Comparison of ENCODE assay signal across 24 cellular contexts in the genomic region with DNA sequence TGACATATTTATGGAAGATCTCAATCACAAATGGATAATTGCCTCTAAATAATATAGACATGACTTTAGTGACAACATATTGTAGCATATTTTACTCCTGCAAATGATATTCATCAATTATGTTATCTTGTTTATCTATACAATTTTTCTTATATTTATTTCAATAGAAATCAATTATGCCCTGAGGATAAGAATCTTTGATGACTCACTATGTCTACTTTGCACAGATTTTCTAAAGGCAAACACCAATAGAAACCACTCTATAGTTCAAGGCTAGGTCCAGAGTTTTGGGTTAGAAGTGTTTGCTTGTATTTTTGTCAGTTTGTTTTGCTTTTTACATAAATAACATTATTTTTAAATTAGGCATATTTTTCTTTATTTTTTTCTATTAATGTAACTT.
A peak's percentile ranks its signal among the peaks of the same experiment; 100 is the strongest.
DNase-seq lines count a peak whose midpoint lies in the region; ATAC-seq, FAIRE-seq and TF ChIP-seq lines count a peak whose summit lies in the region.
"Had no signal": no experiment of that assay in that cellular context is flagged by ENCODE, and none has a peak within 500 bp of the region (broad histone marks: within the 10 kb centered on the region; RNA-seq: fewer than 3 reads in every experiment).

No MANE protein-coding gene starts in this region.

- H3K27ac ChIP-seq in SK-N-SH (ENCODE audit: low read depth in 2 of 2, low read length in 1 of 2) (peak overlapping the region in 1 of 2 experiments; percentile 34; a peak in 2 of 4 replicates), endothelial cell of umbilical vein (ENCODE audit: insufficient read depth, low read depth, low read length) (no peak overlapping the region)
- H3K27ac ChIP-seq: 22Rv1; BLaER1 treated with 17β-estradiol and CSF1 and Interleukin-3, amounts not matched to agents 10 nM and 100 nM; GM23248 had no signal

- TF ChIP-seq POLR2A in endothelial cell of umbilical vein (IDR thresholded peaks at IDR 0.05; ENCODE audit: low read depth, low read length): no peak

- H3K27me3 Mint-ChIP-seq in nephron (ENCODE audit: low read depth): no peaks in the 10 kb centered on the region
- H3K27me3 Mint-ChIP-seq: B cell; CD4-positive, alpha-beta T cell; CD8-positive, alpha-beta memory T cell had no signal

- no peaks in the 10 kb centered on the region for H3K9me1 ChIP-seq in endothelial cell of umbilical vein (replicated peaks; ENCODE audit: control insufficient read depth, extremely low read depth, insufficient read depth, low read length)

- TF ChIP-seq CTCF in SK-N-SH (IDR thresholded peaks at IDR 0.05) (no peak), endothelial cell of umbilical vein (IDR thresholded peaks at IDR 0.05; ENCODE audit: extremely low read depth in 1 of 2, insufficient read depth in 1 of 2, low read depth in 1 of 2, low read length in 2 of 2) (no peak), nephron (IDR thresholded peaks at IDR 0.05; ENCODE audit: unreplicated experiment in 3 of 3) (no peak), BE2C (IDR thresholded peaks at IDR 0.05; ENCODE audit: low read depth, low read length) (no peak)

- CTCF ChIA-PET in SK-N-SH (lab: Yijun Ruan, JAX) (no interaction called here), endothelial cell of umbilical vein (lab: Charles Lee) (no interaction called here)

- H4K20me1 ChIP-seq in SK-N-SH (ENCODE audit: insufficient read depth) (no peaks in the 10 kb centered on the region), endothelial cell of umbilical vein (replicated peaks; ENCODE audit: control insufficient read depth, extremely low read depth, insufficient read depth, low read length) (no peaks in the 10 kb centered on the region)
- H4K20me1 ChIP-seq: BLaER1 treated with 17β-estradiol and CSF1 and Interleukin-3, amounts not matched to agents 10 nM and 100 nM had no signal

- FAIRE-seq in endothelial cell of umbilical vein (lab: Jason Lieb, UNC): no peak
- FAIRE-seq: D721Med, GM12891, GM18507, H1 had no signal

- no peak overlapping the region for H3K4me3 Mint-ChIP-seq in nephron
- H3K4me3 Mint-ChIP-seq: B cell; CD14-positive monocyte; CD4-positive, alpha-beta T cell; CD8-positive, alpha-beta memory T cell had no signal

- ATAC-seq in GM18868 (IDR thresholded peaks at IDR 0.05; ENCODE audit: unreplicated experiment): no peak
- no peak for ATAC-seq in HG02870 (IDR thresholded peaks at IDR 0.05; ENCODE audit: unreplicated experiment)

- H3K9me3 ChIP-seq in SK-N-SH (no peaks in the 10 kb centered on the region), endothelial cell of umbilical vein (replicated peaks; ENCODE audit: control insufficient read depth, insufficient read depth, low read length) (no peaks in the 10 kb centered on the region), BE2C (peaks cover 5% of the 10 kb centered on the region; the same call in 1 of the 2 replicates)
- H3K9me3 ChIP-seq: BLaER1 treated with 17β-estradiol and CSF1 and Interleukin-3, amounts not matched to agents 10 nM and 100 nM had no signal

- no peak for TF ChIP-seq RAD21 in SK-N-SH (IDR thresholded peaks at IDR 0.05; ENCODE audit: low read length)

- H2AFZ ChIP-seq in SK-N-SH (ENCODE audit: low read depth) (no peak overlapping the region), endothelial cell of umbilical vein (ENCODE audit: low read depth, low read length) (no peak overlapping the region)
- H2AFZ ChIP-seq: GM23248 had no signal

- peaks cover 4% of the 10 kb centered on the region for H3K9me3 Mint-ChIP-seq in nephron

- peaks cover 6% of the 10 kb centered on the region for H3K36me3 Mint-ChIP-seq in nephron (ENCODE audit: low read depth)
- H3K36me3 Mint-ChIP-seq: CD14-positive monocyte; CD8-positive, alpha-beta memory T cell had no signal

- H3F3A ChIP-seq in SK-N-SH (replicated peaks; ENCODE audit: insufficient read depth): peaks cover 11% of the 10 kb centered on the region

- H3K79me2 ChIP-seq in SK-N-SH (ENCODE audit: insufficient read depth) (no peaks in the 10 kb centered on the region), endothelial cell of umbilical vein (ENCODE audit: control insufficient read depth, insufficient read depth, low read length) (no peaks in the 10 kb centered on the region)

- H3K4me1 ChIP-seq in SK-N-SH (ENCODE audit: control insufficient read depth in 1 of 2, insufficient read depth in 2 of 2, low read depth in 1 of 2, low read length in 1 of 2) (peaks cover 0 to 17% of the 10 kb centered on the region in 2 experiments; a peak in 2 of 4 replicates), endothelial cell of umbilical vein (ENCODE audit: control insufficient read depth, extremely low read depth, insufficient read depth, low read length) (peaks cover 8% of the 10 kb centered on the region), BE2C (peaks cover 8% of the 10 kb centered on the region)
- H3K4me1 ChIP-seq: BLaER1 treated with 17β-estradiol and CSF1 and Interleukin-3, amounts not matched to agents 10 nM and 100 nM had no signal

- dilution Hi-C loops in endothelial cell of umbilical vein (cut with MboI; ENCODE audit: extremely low pct_ligation_motif_present, low sequenced_read_pairs): no loop called here

- peak; percentile 10 for DNase-seq in ELR (ENCODE audit: low read depth)
- no peak for DNase-seq in SK-N-SH
- no peak for DNase-seq in endothelial cell of umbilical vein (ENCODE audit: low read depth, low spot score)
- no peak for DNase-seq in BE2C
- DNase-seq: CD4-positive, alpha-beta T cell; CD8-positive, alpha-beta memory T cell; DMS 273 treated with DMSO at 0.1 percent for 48 hours; DMS79; EL; GF-D8; GM23248; H7; HCEC 1CT had no signal

- POLR2A ChIA-PET in SK-N-SH (lab: Yijun Ruan, JAX): no interaction called here
- POLR2A ChIA-PET in endothelial cell of umbilical vein (lab: Charles Lee): no interaction called here

- H3K9me2 ChIP-seq in SK-N-SH: no peaks in the 10 kb centered on the region

- no TSS peak for BruUV-seq in endothelial cell of umbilical vein (replicated peaks; lab: Mats Ljungman, UMichigan)

- H3K36me3 ChIP-seq in SK-N-SH (replicated peaks in 1 of 2; ENCODE audit: control insufficient read depth in 1 of 2, insufficient read depth in 2 of 2, low read length in 1 of 2) (no peaks in the 10 kb centered on the region), endothelial cell of umbilical vein (ENCODE audit: control insufficient read depth in 2 of 2, extremely low read depth in 1 of 2, insufficient read depth in 2 of 2, low read length in 2 of 2) (no peaks in the 10 kb centered on the region), BE2C (peaks cover 4% of the 10 kb centered on the region)
- H3K36me3 ChIP-seq: BLaER1 treated with 17β-estradiol and CSF1 and Interleukin-3, amounts not matched to agents 10 nM and 100 nM had no signal

- TF ChIP-seq EP300 in SK-N-SH (IDR thresholded peaks at IDR 0.05; ENCODE audit: borderline replicate concordance in 1 of 2, low read depth in 1 of 2, low read length in 1 of 2): no peak

- H3K9ac ChIP-seq in SK-N-SH: no peak overlapping the region
- no peak overlapping the region for H3K9ac ChIP-seq in endothelial cell of umbilical vein (replicated peaks; ENCODE audit: extremely low read depth, insufficient read depth, low read length)
- H3K9ac ChIP-seq: BLaER1 treated with 17β-estradiol and CSF1 and Interleukin-3, amounts not matched to agents 10 nM and 100 nM; GM23248 had no signal

- peaks cover 32% of the 10 kb centered on the region for H3K4me1 Mint-ChIP-seq in nephron
- H3K4me1 Mint-ChIP-seq: B cell; CD14-positive monocyte; CD8-positive, alpha-beta memory T cell had no signal

- peak overlapping the region; percentile 96 to 98 (median 98) for H3K27ac Mint-ChIP-seq in nephron
- H3K27ac Mint-ChIP-seq: B cell; CD14-positive monocyte; CD4-positive, alpha-beta T cell; CD8-positive, alpha-beta memory T cell had no signal

- H3K27me3 ChIP-seq in SK-N-SH (ENCODE audit: insufficient read depth): no peaks in the 10 kb centered on the region
- H3K27me3 ChIP-seq in endothelial cell of umbilical vein (ENCODE audit: control insufficient read depth in 2 of 2, insufficient read depth in 2 of 2, low read length in 2 of 2): no peaks in the 10 kb centered on the region
- H3K27me3 ChIP-seq in BE2C: no peaks in the 10 kb centered on the region
- H3K27me3 ChIP-seq: BLaER1 treated with 17β-estradiol and CSF1 and Interleukin-3, amounts not matched to agents 10 nM and 100 nM had no signal

- H3K4me3 ChIP-seq in SK-N-SH (ENCODE audit: low read depth in 2 of 2, low read length in 1 of 2) (no peak overlapping the region), endothelial cell of umbilical vein (replicated peaks in 1 of 3; ENCODE audit: insufficient read depth in 1 of 3, low read depth in 1 of 3, low read length in 3 of 3) (no peak overlapping the region), BE2C (ENCODE audit: low read depth, low read length) (no peak overlapping the region)
- H3K4me3 ChIP-seq: BLaER1 treated with 17β-estradiol and CSF1 and Interleukin-3, amounts not matched to agents 10 nM and 100 nM; GM23248 had no signal

- H3K4me2 ChIP-seq in SK-N-SH: no peak overlapping the region
- no peak overlapping the region for H3K4me2 ChIP-seq in endothelial cell of umbilical vein (ENCODE audit: insufficient read depth, low read length)
- H3K4me2 ChIP-seq: BLaER1 treated with 17β-estradiol and CSF1 and Interleukin-3, amounts not matched to agents 10 nM and 100 nM had no signal

- intact Hi-C loops in endothelial cell of umbilical vein (cut with micrococcal nuclease): loop anchor here (5.0 kb wide), 1 partner anchor 224 kb away; no protein-coding TSS in a partner anchor

TF ChIP-seq in SK-N-SH, 30 proteins besides CTCF, POLR2A, EP300 and RAD21 (continues in another document):
- TF ChIP-seq, protein P1, sequence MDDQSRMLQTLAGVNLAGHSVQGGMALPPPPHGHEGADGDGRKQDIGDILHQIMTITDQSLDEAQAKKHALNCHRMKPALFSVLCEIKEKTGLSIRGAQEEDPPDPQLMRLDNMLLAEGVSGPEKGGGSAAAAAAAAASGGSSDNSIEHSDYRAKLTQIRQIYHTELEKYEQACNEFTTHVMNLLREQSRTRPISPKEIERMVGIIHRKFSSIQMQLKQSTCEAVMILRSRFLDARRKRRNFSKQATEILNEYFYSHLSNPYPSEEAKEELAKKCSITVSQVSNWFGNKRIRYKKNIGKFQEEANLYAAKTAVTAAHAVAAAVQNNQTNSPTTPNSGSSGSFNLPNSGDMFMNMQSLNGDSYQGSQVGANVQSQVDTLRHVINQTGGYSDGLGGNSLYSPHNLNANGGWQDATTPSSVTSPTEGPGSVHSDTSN (IDR thresholded peaks at IDR 0.05): peak; percentile 38
- no peak; the same call in 1 of the 2 replicates for TF ChIP-seq TCF12 (IDR thresholded peaks at IDR 0.05)

TF ChIP-seq in endothelial cell of umbilical vein, 7 proteins besides CTCF, POLR2A, EP300 and RAD21:
- TF ChIP-seq FOS (IDR thresholded peaks at IDR 0.05; ENCODE audit: borderline replicate concordance, insufficient read depth, low read length): peak; percentile 6
- no peak for TF ChIP-seq EZH2 (IDR thresholded peaks at IDR 0.05; ENCODE audit: borderline replicate concordance, low read depth, low read length, severe bottlenecking)
